13 cellular contexts compared by ENCODE assay signal in genomic region chr5:106397700-106398099, GRCh38.
DNase-seq lines count a peak whose midpoint lies in the region; ATAC-seq, FAIRE-seq and TF ChIP-seq lines count a peak whose summit lies in the region.
"Had no signal": no experiment of that assay in that cellular context is flagged by ENCODE, and none has a peak within 500 bp of the region (broad histone marks: within the 10 kb centered on the region; RNA-seq: fewer than 3 reads in every experiment).

No MANE protein-coding gene starts in this region.

- H3K27ac ChIP-seq in brain microvascular endothelial cell (peak overlapping the region; percentile 93), keratinocyte (ENCODE audit: control insufficient read depth, insufficient read depth, low read length) (peak overlapping the region; percentile 80), GM23338 (ENCODE audit: low read depth) (no peak overlapping the region)

- no peaks in the 10 kb centered on the region for H3K9me3 Mint-ChIP-seq in GM23338
- H3K9me3 Mint-ChIP-seq: memory B cell had no signal

- peaks cover 22% of the 10 kb centered on the region for H3K4me1 ChIP-seq in keratinocyte (ENCODE audit: control insufficient read depth, extremely low read depth, insufficient read depth, low read length)
- H3K4me1 ChIP-seq in GM23338 (ENCODE audit: insufficient read depth) = no peaks in the 10 kb centered on the region

- H3K36me3 ChIP-seq in brain microvascular endothelial cell (replicated peaks) (no peaks in the 10 kb centered on the region), keratinocyte (ENCODE audit: control insufficient read depth in 2 of 2, extremely low read depth in 1 of 2, insufficient read depth in 2 of 2, low read length in 2 of 2) (no peaks in the 10 kb centered on the region), GM23338 (ENCODE audit: insufficient read depth) (no peaks in the 10 kb centered on the region)

- no peaks in the 10 kb centered on the region for H3K36me3 Mint-ChIP-seq in GM23338 (ENCODE audit: low read depth)
- H3K36me3 Mint-ChIP-seq: activated naive CD8-positive, alpha-beta T cell treated with anti-CD3 and anti-CD28 coated beads for 36 hours; memory B cell had no signal

- H4K20me1 ChIP-seq in keratinocyte (ENCODE audit: control insufficient read depth, extremely low read depth, insufficient read depth, low read length) (no peaks in the 10 kb centered on the region), GM23338 (replicated peaks; ENCODE audit: insufficient read depth) (no peaks in the 10 kb centered on the region)

- H3K4me1 Mint-ChIP-seq in GM23338 = peaks cover 3% of the 10 kb centered on the region; the same call in 1 of the 3 replicates
- H3K4me1 Mint-ChIP-seq: activated naive CD8-positive, alpha-beta T cell treated with anti-CD3 and anti-CD28 coated beads for 36 hours; memory B cell had no signal

- peak overlapping the region; percentile 28 for H3K9ac ChIP-seq in keratinocyte (ENCODE audit: control insufficient read depth, extremely low read depth, insufficient read depth, low read length)

- no peak overlapping the region; the same call in 1 of the 2 replicates for H3K27ac Mint-ChIP-seq in GM23338
- H3K27ac Mint-ChIP-seq: activated naive CD8-positive, alpha-beta T cell treated with anti-CD3 and anti-CD28 coated beads for 36 hours; memory B cell had no signal

- H3K4me3 ChIP-seq in brain microvascular endothelial cell (ENCODE audit: low read depth, low read length) (no peak overlapping the region), keratinocyte (ENCODE audit: control insufficient read depth in 2 of 3, extremely low read depth in 1 of 3, insufficient read depth in 2 of 3, low read depth in 1 of 3, low read length in 3 of 3) (no peak overlapping the region), GM23338 (no peak overlapping the region)
- H3K4me3 ChIP-seq: GM12878 had no signal

- H3K4me3 Mint-ChIP-seq in GM23338 = no peak overlapping the region
- H3K4me3 Mint-ChIP-seq: activated naive CD8-positive, alpha-beta T cell treated with anti-CD3 and anti-CD28 coated beads for 36 hours; memory B cell had no signal

- FAIRE-seq in keratinocyte (lab: Jason Lieb, UNC) = peak; percentile 95
- FAIRE-seq: GM12878 had no signal

- H2AFZ ChIP-seq in keratinocyte (ENCODE audit: control insufficient read depth, low read length) (peak overlapping the region; percentile 56), GM23338 (no peak overlapping the region)

- TF ChIP-seq CTCF in brain microvascular endothelial cell (IDR thresholded peaks at IDR 0.05; ENCODE audit: low read depth, low read length, missing control alignments) (no peak), keratinocyte (optimal IDR thresholded peaks at IDR 0.05 in 1 of 3, IDR thresholded peaks at IDR 0.05 in 1 of 3, conservative IDR thresholded peaks at IDR 0.05 in 1 of 3; ENCODE audit: extremely low read depth in 1 of 3, insufficient read depth in 2 of 3, low read length in 3 of 3) (no peak), GM23338 (conservative IDR thresholded peaks at IDR 0.05; ENCODE audit: low read depth in 2 of 2) (no peak)

- no peak overlapping the region for H3K4me2 ChIP-seq in keratinocyte (ENCODE audit: control insufficient read depth, extremely low read depth, insufficient read depth, low read depth, low read length)
- H3K4me2 ChIP-seq in GM23338 = no peak overlapping the region

- H3K27me3 ChIP-seq in brain microvascular endothelial cell (replicated peaks) (no peaks in the 10 kb centered on the region), keratinocyte (ENCODE audit: control insufficient read depth, extremely low read depth, insufficient read depth, low read length) (no peaks in the 10 kb centered on the region), GM23338 (ENCODE audit: insufficient read depth) (no peaks in the 10 kb centered on the region)

- H3K79me2 ChIP-seq in keratinocyte (ENCODE audit: control insufficient read depth, insufficient read depth, low read length) (no peaks in the 10 kb centered on the region), GM23338 (replicated peaks; ENCODE audit: insufficient read depth) (no peaks in the 10 kb centered on the region)

- no peaks in the 10 kb centered on the region for H3F3A ChIP-seq in GM23338 (replicated peaks; ENCODE audit: low read depth)

- dilution Hi-C loops in keratinocyte (cut with MboI; ENCODE audit: extremely low pct_ligation_motif_present, low sequenced_read_pairs) = no loop called here

- no peaks in the 10 kb centered on the region for H3K9me2 ChIP-seq in GM23338 (ENCODE audit: insufficient read depth)

- in situ Hi-C loops in brain microvascular endothelial cell (cut with HindIII; ENCODE audit: low pct_ligation_motif_present, low sequenced_read_pairs) = no loop called here

- DNase-seq in AG08395 (ENCODE audit: low spot score) = peak; percentile 77
- DNase-seq in LoVo (ENCODE audit: low spot score) = peak; percentile 58
- DNase-seq in brain microvascular endothelial cell = peak; percentile 98
- peak; percentile 56 for DNase-seq in keratinocyte (ENCODE audit: low read depth, low spot score)
- DNase-seq in NCI-H2029 (lab: John Stamatoyannopoulos, UW) = no peak
- DNase-seq in NCI-H146 (lab: John Stamatoyannopoulos, UW) = no peak
- no peak for DNase-seq in GM23338 (ENCODE audit: low spot score)
- DNase-seq: activated CD4-positive, alpha-beta T cell treated with anti-CD3 and anti-CD28 coated beads for 48 hours; activated naive CD8-positive, alpha-beta T cell treated with anti-CD3 and anti-CD28 coated beads for 36 hours; C1 segment of cervical spinal cord had no signal

- H3K27me3 Mint-ChIP-seq in GM23338 (ENCODE audit: insufficient read depth, low read depth, poor library complexity) = no peaks in the 10 kb centered on the region
- H3K27me3 Mint-ChIP-seq: activated naive CD8-positive, alpha-beta T cell treated with anti-CD3 and anti-CD28 coated beads for 36 hours; memory B cell had no signal

- H3K9me3 ChIP-seq in keratinocyte (ENCODE audit: control insufficient read depth, low read depth, low read length) = no peaks in the 10 kb centered on the region

- no peaks in the 10 kb centered on the region for H3K9me1 ChIP-seq in keratinocyte (ENCODE audit: control insufficient read depth, extremely low read depth, insufficient read depth, low read length)

- ATAC-seq in GM21786 (IDR thresholded peaks at IDR 0.05; ENCODE audit: unreplicated experiment) (no peak), GM23338 (no peak)
- ATAC-seq: GM12878 had no signal

TF ChIP-seq in GM23338, 12 proteins besides CTCF, POLR2A, EP300 and RAD21:
- TF ChIP-seq EZH2 (IDR thresholded peaks at IDR 0.05; ENCODE audit: low read depth, unreplicated experiment) = no peak
- TF ChIP-seq EZH2phosphoT487 (IDR thresholded peaks at IDR 0.05; ENCODE audit: unreplicated experiment) = no peak

Comparison
In these comparisons a context has a peak if more than half of its experiments do, and no peak if none do; other contexts are left out.
1. DNase-seq: peak in AG08395 (single experiment), LoVo (single experiment), brain microvascular endothelial cell (single experiment) and keratinocyte (single experiment); none in NCI-H2029 (single experiment), NCI-H146 (single experiment) and GM23338 (single experiment).